In genomic region chr5:67373518-67373917, GRCh38 we compare ENCODE assay signal across 1 cellular context.
TF ChIP-seq lines count a peak whose summit lies in the region.

No MANE protein-coding gene starts in this region.

TF ChIP-seq in HepG2, 621 proteins besides CTCF, POLR2A, EP300 and RAD21 (continued from another document):
- TF ChIP-seq ZNF407 (CRISPR knock-in tag; IDR thresholded peaks at IDR 0.05; ENCODE audit: not compliant biosample characterization) (no peak), ETV6 (CRISPR knock-in tag; conservative IDR thresholded peaks at IDR 0.05) (no peak), MXD4 (CRISPR knock-in tag; IDR thresholded peaks at IDR 0.05) (no peak), ZNF615 (CRISPR knock-in tag; IDR thresholded peaks at IDR 0.05; ENCODE audit: borderline replicate concordance) (no peak), ZNF317 (CRISPR knock-in tag; IDR thresholded peaks at IDR 0.05) (no peak), ZNF251 (CRISPR knock-in tag; IDR thresholded peaks at IDR 0.05) (no peak), BORCS8-MEF2B (CRISPR knock-in tag; IDR thresholded peaks at IDR 0.05) (no peak)
